ENCODE assay signal across 23 cellular contexts in genomic region chr6:117531758-117532276, GRCh38. TPM values are rescaled to one million over a fixed set of nuclear protein-coding genes. Genes with fewer than 3 reads are reported as not detected.
A peak's percentile ranks its signal among the peaks of the same experiment; 100 is the strongest.
DNase-seq lines count a peak whose midpoint lies in the region; ATAC-seq, FAIRE-seq and TF ChIP-seq lines count a peak whose summit lies in the region.
"Had no signal": no experiment of that assay in that cellular context is flagged by ENCODE, and none has a peak within 500 bp of the region (broad histone marks: within the 10 kb centered on the region; RNA-seq: fewer than 3 reads in every experiment).

No MANE protein-coding gene starts in this region.

- no peak overlapping the region for H4K5ac ChIP-seq in H1 (ENCODE audit: insufficient read length, low read depth, low read length)

- POLR2A ChIA-PET in H1 (lab: Charles Lee; ENCODE audit: partially characterized antibody), result no interaction called here
- POLR2A ChIA-PET in naive thymus-derived CD4-positive, alpha-beta T cell (lab: Charles Lee), result interaction anchor here (0.6 kb wide), 1 partner anchor 1723 kb away, joined by 4 read pairs; no protein-coding TSS in a partner anchor

- no peak overlapping the region for H2BK15ac ChIP-seq in H1 (ENCODE audit: low read length)

- H3K4me1 Mint-ChIP-seq in osteocyte (ENCODE audit: unreplicated experiment), result peaks cover 23% of the 10 kb centered on the region
- no peaks in the 10 kb centered on the region for H3K4me1 Mint-ChIP-seq in T-helper 2 cell treated with Interferon-gamma antibody and Interleukin-4, amounts not matched to agents 5 μg/mL and 100 μg/mL, for 36 hours (ENCODE audit: low read depth)
- peaks cover 0 to 3% (median 0%) of the 10 kb centered on the region in 7 donors for H3K4me1 Mint-ChIP-seq in naive thymus-derived CD4-positive, alpha-beta T cell
- H3K4me1 Mint-ChIP-seq: memory B cell had no signal

- H3K4me3 ChIP-seq in H1 (ENCODE audit: extremely low read depth in 1 of 4, insufficient read depth in 2 of 4, low read depth in 3 of 4, low read length in 4 of 4), result no peak overlapping the region
- no peak overlapping the region for H3K4me3 ChIP-seq in naive thymus-derived CD4-positive, alpha-beta T cell (ENCODE audit: low read length)
- H3K4me3 ChIP-seq: heart right ventricle, SJCRH30, skin epidermis, thoracic aorta had no signal

- H3K9me3 Mint-ChIP-seq in osteocyte (ENCODE audit: unreplicated experiment), result no peaks in the 10 kb centered on the region
- H3K9me3 Mint-ChIP-seq in T-helper 2 cell treated with Interferon-gamma antibody and Interleukin-4, amounts not matched to agents 5 μg/mL and 100 μg/mL, for 36 hours, result no peaks in the 10 kb centered on the region
- H3K9me3 Mint-ChIP-seq in naive thymus-derived CD4-positive, alpha-beta T cell, result no peaks in the 10 kb centered on the region
- H3K9me3 Mint-ChIP-seq: activated naive CD4-positive, alpha-beta T cell treated with anti-CD3 and anti-CD28 coated beads, Interleukin-2, amount 50 U/mL, for 72 hours; activated T-helper 1 cell treated with anti-CD3 and anti-CD28 coated beads, Interleukin-12 subunit alpha, Interleukin-12 subunit beta, Interleukin-2, Interleukin-4 antibody, amounts not matched to agents 30 ng/mL and 10 ng/mL and 1 ng/mL, durations not matched to agents 14 hours and 24 hours and 36 hours; CD4-positive, alpha-beta T cell; memory B cell had no signal

- intact Hi-C loops in naive thymus-derived CD4-positive, alpha-beta T cell (cut with micrococcal nuclease), result no loop called here

- H2BK20ac ChIP-seq in H1 (ENCODE audit: low read length), result no peak overlapping the region

- no peak overlapping the region for H3K4ac ChIP-seq in H1 (replicated peaks; ENCODE audit: insufficient read length, low read depth, low read length)

- peak overlapping the region; percentile 93 for H3K27ac Mint-ChIP-seq in osteocyte (ENCODE audit: unreplicated experiment)
- H3K27ac Mint-ChIP-seq in T-helper 2 cell treated with Interferon-gamma antibody and Interleukin-4, amounts not matched to agents 5 μg/mL and 100 μg/mL, for 36 hours, result no peak overlapping the region
- no peak overlapping the region for H3K27ac Mint-ChIP-seq in naive thymus-derived CD4-positive, alpha-beta T cell
- H3K27ac Mint-ChIP-seq: activated naive CD4-positive, alpha-beta T cell treated with anti-CD3 and anti-CD28 coated beads, Interleukin-2, amount 50 U/mL, for 72 hours; activated T-helper 1 cell treated with anti-CD3 and anti-CD28 coated beads, Interleukin-12 subunit alpha, Interleukin-12 subunit beta, Interleukin-2, Interleukin-4 antibody, amounts not matched to agents 30 ng/mL and 10 ng/mL and 1 ng/mL, durations not matched to agents 14 hours and 24 hours and 36 hours; CD4-positive, alpha-beta T cell; memory B cell had no signal

- peaks cover 0 to 3% (median 0%) of the 10 kb centered on the region in 4 experiments; a peak in 1 of 8 replicates for H3K36me3 ChIP-seq in H1 (ENCODE audit: control insufficient read depth in 2 of 4, insufficient read depth in 4 of 4, low read length in 3 of 4)
- H3K36me3 ChIP-seq in naive thymus-derived CD4-positive, alpha-beta T cell (ENCODE audit: control insufficient read depth in 2 of 3, insufficient read depth in 3 of 3, low read length in 3 of 3), result no peaks in the 10 kb centered on the region
- H3K36me3 ChIP-seq: SJCRH30, thoracic aorta had no signal

- H4K91ac ChIP-seq in H1 (replicated peaks; ENCODE audit: insufficient read length, low read length), result no peak overlapping the region

- H2AK5ac ChIP-seq in H1 (ENCODE audit: low read depth, low read length), result no peak overlapping the region

- no peaks in the 10 kb centered on the region for H4K20me1 ChIP-seq in H1 (replicated peaks in 1 of 2; ENCODE audit: control insufficient read depth in 1 of 2, insufficient read depth in 2 of 2, low read length in 2 of 2)

- TF ChIP-seq CTCF in H1 (IDR thresholded peaks at IDR 0.05; ENCODE audit: control extremely low read depth in 1 of 3, insufficient read depth in 1 of 3, low read depth in 1 of 3, low read length in 3 of 3), result no peak
- TF ChIP-seq CTCF in osteocyte (IDR thresholded peaks at IDR 0.05), result no peak

- H3K23ac ChIP-seq in H1 (ENCODE audit: insufficient read length), result no peak overlapping the region

- CTCF ChIA-PET in H1 (lab: Charles Lee; ENCODE audit: partially characterized antibody), result interaction anchor here (0.8 to 2.1 kb wide), 5 partner anchors 9 to 24 kb away, joined by 3 to 9 read pairs (median 6); no protein-coding TSS in a partner anchor
- CTCF ChIA-PET in naive thymus-derived CD4-positive, alpha-beta T cell (lab: Charles Lee), result interaction anchor here (0.6 to 1.3 kb wide), 4 partner anchors 24 to 73 kb away, joined by 3 to 4 read pairs (median 3); no protein-coding TSS in a partner anchor

- H2BK5ac ChIP-seq in H1 (ENCODE audit: low read depth, low read length), result no peak overlapping the region

- H4K8ac ChIP-seq in H1 (ENCODE audit: extremely low read depth, insufficient read depth, low read length), result no peak overlapping the region

- no peak overlapping the region for H2BK12ac ChIP-seq in H1 (ENCODE audit: low read depth, low read length)

- no peak overlapping the region for H3K9ac ChIP-seq in H1 (replicated peaks in 1 of 4; ENCODE audit: extremely low read depth in 1 of 4, low read depth in 3 of 4, low read length in 3 of 4)

- H3K14ac ChIP-seq in H1 (ENCODE audit: insufficient read length), result no peak overlapping the region

- peaks cover 14% of the 10 kb centered on the region for H3K36me3 Mint-ChIP-seq in osteocyte (ENCODE audit: unreplicated experiment)
- no peaks in the 10 kb centered on the region for H3K36me3 Mint-ChIP-seq in T-helper 2 cell treated with Interferon-gamma antibody and Interleukin-4, amounts not matched to agents 5 μg/mL and 100 μg/mL, for 36 hours (ENCODE audit: low read depth)
- no peaks in the 10 kb centered on the region for H3K36me3 Mint-ChIP-seq in naive thymus-derived CD4-positive, alpha-beta T cell
- H3K36me3 Mint-ChIP-seq: activated naive CD4-positive, alpha-beta T cell treated with anti-CD3 and anti-CD28 coated beads, Interleukin-2, amount 50 U/mL, for 72 hours; memory B cell had no signal

- H3K9me3 ChIP-seq in H1 (ENCODE audit: insufficient read depth in 2 of 2, low read depth in 1 of 2, low read length in 1 of 2), result no peaks in the 10 kb centered on the region
- no peaks in the 10 kb centered on the region for H3K9me3 ChIP-seq in naive thymus-derived CD4-positive, alpha-beta T cell (ENCODE audit: control insufficient read depth in 2 of 3, low read length in 3 of 3)
- H3K9me3 ChIP-seq: heart right ventricle, SJCRH30, thoracic aorta had no signal

- no peak overlapping the region for H2BK120ac ChIP-seq in H1 (replicated peaks; ENCODE audit: low read depth, low read length)

- H3K18ac ChIP-seq in H1 (ENCODE audit: extremely low read depth, low read length), result no peak overlapping the region

- no peak for TF ChIP-seq POLR2A in H1 (IDR thresholded peaks at IDR 0.05; ENCODE audit: control extremely low read depth in 1 of 2, low read depth in 2 of 2, low read length in 2 of 2)

- TF ChIP-seq EP300 in H1 (IDR thresholded peaks at IDR 0.05; ENCODE audit: borderline replicate concordance in 1 of 2, low read depth in 2 of 2, low read length in 2 of 2), result no peak

- no peaks in the 10 kb centered on the region for H3K27me3 Mint-ChIP-seq in osteocyte (ENCODE audit: unreplicated experiment)
- no peaks in the 10 kb centered on the region for H3K27me3 Mint-ChIP-seq in T-helper 2 cell treated with Interferon-gamma antibody and Interleukin-4, amounts not matched to agents 5 μg/mL and 100 μg/mL, for 36 hours (ENCODE audit: low read depth)
- H3K27me3 Mint-ChIP-seq in naive thymus-derived CD4-positive, alpha-beta T cell, result peaks cover 0 to 11% (median 6%) of the 10 kb centered on the region in 5 donors

- no peaks in the 10 kb centered on the region for H3K23me2 ChIP-seq in H1 (ENCODE audit: low read depth, low read length)

- FAIRE-seq in H1 (lab: Jason Lieb, UNC), result no peak

- no peak overlapping the region for H3K4me3 Mint-ChIP-seq in osteocyte (ENCODE audit: unreplicated experiment)
- no peak overlapping the region for H3K4me3 Mint-ChIP-seq in T-helper 2 cell treated with Interferon-gamma antibody and Interleukin-4, amounts not matched to agents 5 μg/mL and 100 μg/mL, for 36 hours
- no peak overlapping the region for H3K4me3 Mint-ChIP-seq in naive thymus-derived CD4-positive, alpha-beta T cell
- H3K4me3 Mint-ChIP-seq: activated T-helper 1 cell treated with anti-CD3 and anti-CD28 coated beads, Interleukin-12 subunit alpha, Interleukin-12 subunit beta, Interleukin-2, Interleukin-4 antibody, amounts not matched to agents 30 ng/mL and 10 ng/mL and 1 ng/mL, durations not matched to agents 14 hours and 24 hours and 36 hours; CD4-positive, alpha-beta T cell; memory B cell had no signal

- no peak for ATAC-seq in HG02981 (IDR thresholded peaks at IDR 0.05; ENCODE audit: unreplicated experiment)
- ATAC-seq in naive thymus-derived CD4-positive, alpha-beta T cell, result no peak
- ATAC-seq: activated naive CD4-positive, alpha-beta T cell treated with anti-CD3 and anti-CD28 coated beads, Interleukin-2, amount 50 U/mL, for 72 hours; left cardiac atrium had no signal

- no peaks in the 10 kb centered on the region for H3K79me1 ChIP-seq in H1 (ENCODE audit: low read depth, low read length)

- no peak overlapping the region for H3K56ac ChIP-seq in H1 (replicated peaks; ENCODE audit: insufficient read length, low read depth, low read length)

- peak; percentile 31 for DNase-seq in Daoy (ENCODE audit: low read depth)
- DNase-seq in RPMI7951 (ENCODE audit: low read depth), result peak; percentile 23
- no peak for DNase-seq in H1 (ENCODE audit: low read depth in 1 of 2, low spot score in 2 of 2)
- no peak for DNase-seq in osteocyte (ENCODE audit: extremely low spot score, unreplicated experiment)
- DNase-seq in T-helper 2 cell treated with Interferon-gamma antibody and Interleukin-4, amounts not matched to agents 5 μg/mL and 100 μg/mL, for 36 hours (ENCODE audit: low spot score), result no peak
- no peak for DNase-seq in naive thymus-derived CD4-positive, alpha-beta T cell
- DNase-seq: activated CD4-positive, alpha-beta T cell treated with anti-CD3 and anti-CD28 coated beads for 4 hours; CD4-positive, alpha-beta T cell; heart right ventricle; KBM-7; left cardiac atrium; NCI-H1436; NCI-H2107; NCI-H510A treated with DMSO at 0.1 percent for 48 hours; nucleus accumbens; SJCRH30; stimulated activated naive CD4-positive, alpha-beta T cell had no signal

- 0 out of 2 replicates have a peak overlapping the region, but pooled peaks have one; percentile 50 for H2AFZ ChIP-seq in H1 (ENCODE audit: low read length)

- H3K79me2 ChIP-seq in H1 (ENCODE audit: control insufficient read depth in 1 of 2, insufficient read depth in 2 of 2, low read length in 2 of 2), result no peaks in the 10 kb centered on the region

- H3K27ac ChIP-seq in H1 (ENCODE audit: low read depth, low read length), result no peak overlapping the region
- no peak overlapping the region for H3K27ac ChIP-seq in naive thymus-derived CD4-positive, alpha-beta T cell (ENCODE audit: low read depth, low read length)
- H3K27ac ChIP-seq: SJCRH30, thoracic aorta had no signal

- 100% methylated on average over 1 of the region's 1 CpG; no CpG with 5 or more reads in 1 of the 2 experiments for WGBS in H1 (ENCODE audit: extremely low coverage in 1 of 2, insufficient coverage in 1 of 2, insufficient read length in 1 of 2, insufficient replicate concordance in 2 of 2, low coverage in 1 of 2, low lambda C conversion rate in 2 of 2, missing lambda C conversion rate in 1 of 2), 2 experiments

- no peaks in the 10 kb centered on the region for H3K4me1 ChIP-seq in H1 (replicated peaks in 1 of 4; ENCODE audit: control insufficient read depth in 3 of 4, insufficient read depth in 4 of 4, low read length in 3 of 4)
- no peaks in the 10 kb centered on the region for H3K4me1 ChIP-seq in naive thymus-derived CD4-positive, alpha-beta T cell (ENCODE audit: control insufficient read depth in 2 of 2, insufficient read depth in 2 of 2, low read length in 2 of 2)
- H3K4me1 ChIP-seq: SJCRH30 had no signal

- H3K4me2 ChIP-seq in H1 (ENCODE audit: insufficient read depth in 1 of 2, low read depth in 2 of 2, low read length in 2 of 2), result no peak overlapping the region

- no peak for TF ChIP-seq RAD21 in H1 (IDR thresholded peaks at IDR 0.05 in 1 of 2, conservative IDR thresholded peaks at IDR 0.05 in 1 of 2; ENCODE audit: low read depth in 2 of 2, low read length in 2 of 2)

- H3K27me3 ChIP-seq in H1 (replicated peaks in 1 of 4; ENCODE audit: control insufficient read depth in 3 of 4, extremely low read depth in 1 of 4, insufficient read depth in 3 of 4, low read length in 3 of 4), result no peaks in the 10 kb centered on the region
- H3K27me3 ChIP-seq in naive thymus-derived CD4-positive, alpha-beta T cell (ENCODE audit: control insufficient read depth in 2 of 2, insufficient read depth in 2 of 2, low read length in 2 of 2), result no peaks in the 10 kb centered on the region
- H3K27me3 ChIP-seq: heart right ventricle, SJCRH30 had no signal

RNA-seq across cellular contexts. Expression of gene DCBLD1, which starts 49.3 kb away (rescaled TPM):
- total RNA-seq in Daoy (2014; rRNA removed; shearing (Covaris generic)), result 21.0 and 32.6 TPM in 2 replicates
- total RNA-seq in RPMI7951 (2014; rRNA removed; shearing (Covaris generic)), result 23.9 and 30.3 TPM in 2 replicates
- 7.9 and 11.2 TPM in 2 replicates for total RNA-seq in H1 (2021; fragmentation: NEBNext Ultra II Directional; extraction: Animal tissue kit (Norgen Biotek cat#: 25700))
- polyA plus RNA-seq in H1 (2011; rRNA removed), result 3.7 and 3.9 TPM in 2 replicates
- polyA plus RNA-seq in H1 (2011; cell fraction: cytosol; rRNA removed), result 5.0 TPM
- polyA plus RNA-seq in H1 (2011; cell fraction: nucleus; rRNA removed), result 4.1 TPM
- polyA plus RNA-seq in H1 (2012, experiment 1 of 2), result 5.2 to 8.4 TPM (median 6.1 TPM) in 4 replicates
- 1.8 TPM for polyA plus RNA-seq in H1 (2012, experiment 2 of 2)
- 13.1 TPM for polyA plus RNA-seq in H1 (2013, experiment 1 of 2)
- polyA plus RNA-seq in H1 (2013, experiment 2 of 2), result 15.7 TPM
- 7.0 and 7.7 TPM in 2 replicates for polyA minus RNA-seq in H1 (2011; rRNA and poly(A)+ RNA removed)
- 7.5 TPM for polyA minus RNA-seq in H1 (2011; cell fraction: cytosol; rRNA and poly(A)+ RNA removed)
- 8.0 TPM for polyA minus RNA-seq in H1 (2011; cell fraction: nucleus; rRNA and poly(A)+ RNA removed)
- total RNA-seq in osteocyte, result 12.2 and 14.9 TPM in 2 replicates
- total RNA-seq in naive thymus-derived CD4-positive, alpha-beta T cell, result 1 to 10 TPM; 1.5 to 7.6 (median 5.6) TPM
- 1 to 10 TPM; 1.2 to 2.1 TPM for polyA plus RNA-seq in naive thymus-derived CD4-positive, alpha-beta T cell

Comparison
In these comparisons a context has a peak if more than half of its experiments do, and no peak if none do; other contexts are left out.
1. DNase-seq: peak in Daoy (single experiment) and RPMI7951 (single experiment); none in H1 (0 of 2), osteocyte (single experiment), T-helper 2 cell treated with Interferon-gamma antibody and Interleukin-4, amounts not matched to agents 5 μg/mL and 100 μg/mL, for 36 hours (single experiment) and naive thymus-derived CD4-positive, alpha-beta T cell (0 of 9).